Comparison of ENCODE assay signal across 12 cellular contexts in genomic region chr14:21086908-21087293, GRCh38. TPM values are rescaled to one million over a fixed set of nuclear protein-coding genes. Genes with fewer than 3 reads are reported as not detected.
DNase-seq lines count a peak whose midpoint lies in the region; ATAC-seq lines count a peak whose summit lies in the region.
"Had no signal": no experiment of that assay in that cellular context is flagged by ENCODE, and none has a peak within 500 bp of the region (broad histone marks: within the 10 kb centered on the region; RNA-seq: fewer than 3 reads in every experiment).

No MANE protein-coding gene starts in this region.

- no peaks in the 10 kb centered on the region for H4K20me1 ChIP-seq in GM23248 (ENCODE audit: insufficient read depth)

- in situ Hi-C loops in GM23248 (cut with MboI), result no loop called here

- no peaks in the 10 kb centered on the region for H3K79me2 ChIP-seq in GM23248 (ENCODE audit: insufficient read depth)

- peaks cover 62% of the 10 kb centered on the region for H3F3A ChIP-seq in GM23248 (ENCODE audit: insufficient read depth)

- H3K4me3 Mint-ChIP-seq in T-helper 17 cell, result no peak overlapping the region

- H3K9me3 ChIP-seq in GM23248 (ENCODE audit: low read depth), result no peaks in the 10 kb centered on the region
- H3K9me3 ChIP-seq in T-helper 17 cell (ENCODE audit: control insufficient read depth, low read length, poor library complexity, severe bottlenecking), result no peaks in the 10 kb centered on the region
- H3K9me3 ChIP-seq in iPS-18a (ENCODE audit: control insufficient read depth, low read depth, low read length), result no peaks in the 10 kb centered on the region
- H3K9me3 ChIP-seq in skeletal muscle satellite cell (replicated peaks; ENCODE audit: low read length), result no peaks in the 10 kb centered on the region

- H3K4me3 ChIP-seq in GM23248, result no peak overlapping the region
- H3K4me3 ChIP-seq in iPS-18a (ENCODE audit: low read length), result no peak overlapping the region
- no peak overlapping the region for H3K4me3 ChIP-seq in skeletal muscle satellite cell (ENCODE audit: low read length)

- intact Hi-C loops in posterior cingulate gyrus (cut with DNase I), result no loop called here

- peak overlapping the region; percentile 74 for H3K9ac ChIP-seq in GM23248
- peak overlapping the region; percentile 21 for H3K9ac ChIP-seq in iPS-18a (ENCODE audit: low read length)
- peak overlapping the region; percentile 32 for H3K9ac ChIP-seq in skeletal muscle satellite cell (ENCODE audit: low read depth, low read length)

- peaks cover 25% of the 10 kb centered on the region for H3K36me3 ChIP-seq in GM23248 (ENCODE audit: low read depth)
- peaks cover 81% of the 10 kb centered on the region for H3K36me3 ChIP-seq in iPS-18a (ENCODE audit: control insufficient read depth, low read depth, low read length)
- H3K36me3 ChIP-seq in skeletal muscle satellite cell (ENCODE audit: insufficient read depth, low read length), result peaks cover 67% of the 10 kb centered on the region

- H3K4me2 ChIP-seq in GM23248 (ENCODE audit: unreplicated experiment), result no peak overlapping the region
- H3K4me2 ChIP-seq in skeletal muscle satellite cell (ENCODE audit: low read length), result no peak overlapping the region

- peaks cover 36% of the 10 kb centered on the region for H3K4me1 Mint-ChIP-seq in T-helper 17 cell

- peaks cover 2% of the 10 kb centered on the region for H3K36me3 Mint-ChIP-seq in T-helper 17 cell (ENCODE audit: low read depth)

- H3K9me2 ChIP-seq in GM23248 (ENCODE audit: insufficient read depth), result no peaks in the 10 kb centered on the region

- H3K27me3 Mint-ChIP-seq in T-helper 17 cell, result no peaks in the 10 kb centered on the region

- 42 to 45% methylated on average over 4 of the region's 4 CpGs for WGBS in GM23248 (ENCODE audit: low coverage in 1 of 2, low lambda C conversion rate in 2 of 2, missing lambda C conversion rate in 2 of 2), 2 experiments

- DNase-seq in GM23248 (no peak), T-helper 17 cell (no peak), NOMO-1 treated with dmso at 0.1 percent for 144 hours (lab: John Stamatoyannopoulos, UW; ENCODE audit: unreplicated experiment) (no peak), posterior cingulate gyrus (no peak), activated gamma-delta T cell treated with Interleukin-2 at 50 U/mL for 16 hours (no peak), anterior cingulate cortex (lab: John Stamatoyannopoulos, UW) (no peak)
- DNase-seq: activated gamma-delta T cell had no signal

- no peak overlapping the region for H2AFZ ChIP-seq in GM23248

- no peaks in the 10 kb centered on the region for H3K27me3 ChIP-seq in GM23248 (replicated peaks; ENCODE audit: insufficient read depth)
- H3K27me3 ChIP-seq in iPS-18a (ENCODE audit: control insufficient read depth, insufficient read depth, low read length), result no peaks in the 10 kb centered on the region
- H3K27me3 ChIP-seq in skeletal muscle satellite cell (ENCODE audit: control insufficient read depth, insufficient read depth, low read length), result no peaks in the 10 kb centered on the region

- peak overlapping the region; percentile 99 for H3K27ac Mint-ChIP-seq in T-helper 17 cell

- H3K27ac ChIP-seq in GM23248 (peak overlapping the region; percentile 95), iPS-18a (ENCODE audit: low read length) (peak overlapping the region; percentile 9)

- no peak for ATAC-seq in T-helper 17 cell

- H3K4me1 ChIP-seq in GM23248 (ENCODE audit: insufficient read depth), result peaks cover 32% of the 10 kb centered on the region
- H3K4me1 ChIP-seq in iPS-18a (ENCODE audit: control insufficient read depth, low read depth, low read length), result peaks cover 4% of the 10 kb centered on the region
- H3K4me1 ChIP-seq in skeletal muscle satellite cell (ENCODE audit: control insufficient read depth, insufficient read depth, low read length), result peaks cover 18% of the 10 kb centered on the region

RNA-seq across cellular contexts. Expression of gene ZNF219, which starts 11.6 kb away (rescaled TPM):
- total RNA-seq in GM23248 (2014; rRNA removed; shearing (Covaris generic)), result 15.9 and 24.0 TPM in 2 replicates
- polyA plus RNA-seq in GM23248 (2016; fragmentation: Nextera tagmentation; extraction: Ambion mirVana), result 1.6 and 1.8 TPM in 2 replicates
- total RNA-seq in T-helper 17 cell, result 10 to 100 TPM; 13.8 to 20.6 TPM
- 9.6 and 10.7 TPM in 2 replicates for total RNA-seq in skeletal muscle satellite cell (2012; rRNA removed)

RNA-seq across cellular contexts. Expression of gene TMEM253, which starts 14.0 kb away (rescaled TPM):
- 0.97 TPM in 1 of 2 replicates, not detected in the other for total RNA-seq in GM23248 (2014; rRNA removed; shearing (Covaris generic))
- 0.18 TPM in 1 of 2 replicates, not detected in the other for polyA plus RNA-seq in GM23248 (2016; fragmentation: Nextera tagmentation; extraction: Ambion mirVana)
- 1 to 10 TPM in 1 of 2 donors, not detected in 1; 1.3 TPM for total RNA-seq in T-helper 17 cell
- total RNA-seq in skeletal muscle satellite cell (2012; rRNA removed), result under 0.01 and 0.51 TPM in 2 replicates
- total RNA-seq: frontal cortex, posterior vena cava had no signal

RNA-seq across cellular contexts. Expression of gene ARHGEF40, which starts 16.8 kb away (rescaled TPM):
- 56.6 and 68.3 TPM in 2 replicates for total RNA-seq in GM23248 (2014; rRNA removed; shearing (Covaris generic))
- polyA plus RNA-seq in GM23248 (2016; fragmentation: Nextera tagmentation; extraction: Ambion mirVana), result 22.4 and 23.9 TPM in 2 replicates
- total RNA-seq in T-helper 17 cell, result 10 to 100 TPM; 12.0 to 17.3 TPM
- 31.0 and 32.4 TPM in 2 replicates for total RNA-seq in skeletal muscle satellite cell (2012; rRNA removed)

RNA-seq across cellular contexts. Expression of gene RNASE8, which starts 29.3 kb away (rescaled TPM):
- not detected in 2 replicates for total RNA-seq in GM23248 (2014; rRNA removed; shearing (Covaris generic))
- polyA plus RNA-seq in GM23248 (2016; fragmentation: Nextera tagmentation; extraction: Ambion mirVana), result not detected in 2 replicates
- total RNA-seq in T-helper 17 cell, result not detected
- total RNA-seq in skeletal muscle satellite cell (2012; rRNA removed), result not detected in 2 replicates
- total RNA-seq: frontal cortex, posterior vena cava, Right ventricle myocardium superior had no signal

RNA-seq across cellular contexts. Expression of gene RNASE7, which starts 44.7 kb away (rescaled TPM):
- total RNA-seq in GM23248 (2014; rRNA removed; shearing (Covaris generic)), result not detected in 2 replicates
- polyA plus RNA-seq in GM23248 (2016; fragmentation: Nextera tagmentation; extraction: Ambion mirVana), result not detected in 2 replicates
- not detected for total RNA-seq in T-helper 17 cell
- not detected in 2 replicates for total RNA-seq in skeletal muscle satellite cell (2012; rRNA removed)
- total RNA-seq: frontal cortex, posterior vena cava, Right ventricle myocardium superior had no signal

Comparison
In these comparisons a context has a peak if more than half of its experiments do, and no peak if none do; other contexts are left out.
1. H3K9ac ChIP-seq: peak in every context shown above with its lines; median percentile 74 in GM23248; 32 in skeletal muscle satellite cell; 21 in iPS-18a.